ENCODE assay signal across 27 cellular contexts in genomic region chr3:190481779-190482178, GRCh38. TPM values are rescaled to one million over a fixed set of nuclear protein-coding genes. Genes with fewer than 3 reads are reported as not detected.
"Had no signal": no experiment of that assay in that cellular context is flagged by ENCODE, and none has a peak within 500 bp of the region (broad histone marks: within the 10 kb centered on the region; RNA-seq: fewer than 3 reads in every experiment).

No MANE protein-coding gene starts in this region.

- H3K27ac ChIP-seq: ascending aorta, hepatocyte, lower lobe of right lung, tibial nerve, uterus had no signal

- DNase-seq: activated CD4-positive, alpha-beta T cell treated with anti-CD3 and anti-CD28 coated beads, Interleukin-2, amount 10 ng/mL, durations not matched to agents 7 days and 5 days; activated CD8-positive, alpha-beta memory T cell treated with anti-CD3 and anti-CD28 coated beads, Interleukin-2, amount 50 U/mL, for 4 hours; activated effector memory CD4-positive, alpha-beta T cell treated with anti-CD3 and anti-CD28 coated beads, Interleukin-2, amount 50 U/mL, for 16 hours; activated naive CD4-positive, alpha-beta T cell treated with anti-CD3 and anti-CD28 coated beads, Interleukin-2, amount 50 U/mL, for 16 hours; activated T-cell treated with anti-CD3 and anti-CD28 coated beads, Interleukin-2, amount 50 U/mL, for 4 hours; effector CD4-positive, alpha-beta T cell; foreskin fibroblast; islet precursor cell; left colon; lower lobe of right lung; retina; stimulated activated CD4-positive, alpha-beta T cell treated with anti-CD3 and anti-CD28 coated beads, Interleukin-2, amount 100 ng/mL, for 24 hours; stimulated activated naive CD4-positive, alpha-beta T cell treated with Interleukin-2 at 50 U/mL for 16 hours; substantia nigra; T1000; uterus had no signal

- H2AFZ ChIP-seq: hepatocyte had no signal

- H3K4me3 Mint-ChIP-seq: activated CD4-positive, alpha-beta T cell treated with anti-CD3 and anti-CD28 coated beads, Interleukin-2, amount 10 ng/mL, durations not matched to agents 7 days and 5 days; activated T-cell treated with anti-CD3 and anti-CD28 coated beads, Interleukin-2, amount 50 U/mL, for 4 hours; mesothelial cell of epicardium; nephron had no signal

- H3K36me3 Mint-ChIP-seq: mesothelial cell of epicardium had no signal

- H3K9me3 Mint-ChIP-seq: activated CD4-positive, alpha-beta T cell treated with anti-CD3 and anti-CD28 coated beads, Interleukin-2, amount 10 ng/mL, durations not matched to agents 7 days and 5 days; activated T-cell treated with anti-CD3 and anti-CD28 coated beads, Interleukin-2, amount 50 U/mL, for 4 hours; nephron had no signal

- H3K4me2 ChIP-seq: hepatocyte had no signal

- H3K27me3 ChIP-seq: ascending aorta, hepatocyte, tibial nerve, uterus had no signal

- H3K4me3 ChIP-seq: ascending aorta, hepatocyte, lower lobe of right lung, tibial nerve, uterus had no signal

- H3K36me3 ChIP-seq: ascending aorta, lower lobe of right lung, tibial nerve, uterus had no signal

- FAIRE-seq: bronchial epithelial cell had no signal

- H3K79me2 ChIP-seq: hepatocyte had no signal

- H3K4me1 ChIP-seq: ascending aorta, lower lobe of right lung, uterus had no signal

- H3K27ac Mint-ChIP-seq: activated CD4-positive, alpha-beta T cell treated with anti-CD3 and anti-CD28 coated beads, Interleukin-2, amount 10 ng/mL, durations not matched to agents 7 days and 5 days; mesothelial cell of epicardium; nephron had no signal

- H3K9me3 ChIP-seq: ascending aorta, lower lobe of right lung, tibial nerve, uterus had no signal

- ATAC-seq: activated CD4-positive, CD25-positive, alpha-beta regulatory T cell treated with anti-CD3 and anti-CD28 coated beads, Interleukin-2, amount 50 U/mL, for 24 hours; activated T-cell treated with anti-CD3 and anti-CD28 coated beads, Interleukin-2, amount 50 U/mL, for 4 hours; esophagus mucosa; left colon; lower lobe of right lung had no signal

- H3K4me1 Mint-ChIP-seq: activated CD4-positive, alpha-beta T cell treated with anti-CD3 and anti-CD28 coated beads, Interleukin-2, amount 10 ng/mL, durations not matched to agents 7 days and 5 days; nephron had no signal

RNA-seq across cellular contexts. Expression of gene TMEM207, which starts 32.1 kb away (rescaled TPM):
- total RNA-seq: activated CD4-positive, alpha-beta T cell treated with anti-CD3 and anti-CD28 coated beads, Interleukin-2, amount 10 ng/mL, durations not matched to agents 7 days and 5 days; activated T-cell treated with anti-CD3 and anti-CD28 coated beads, Interleukin-2, amount 50 U/mL, for 4 hours; ascending aorta; bronchial epithelial cell; cerebellum; esophagus mucosa; left colon; lower lobe of right lung; mesothelial cell of epicardium; T-helper 1 cell treated with Interleukin-12 subunit alpha and Interleukin-12 subunit beta and Interleukin-4 antibody, amounts not matched to agents 30 ng/mL and 1 ng/mL, for 36 hours; tibial nerve; uterus had no signal
- polyA plus RNA-seq: adipose tissue had no signal
